Comparison of ENCODE assay signal across 1 cellular context in the genomic region with DNA sequence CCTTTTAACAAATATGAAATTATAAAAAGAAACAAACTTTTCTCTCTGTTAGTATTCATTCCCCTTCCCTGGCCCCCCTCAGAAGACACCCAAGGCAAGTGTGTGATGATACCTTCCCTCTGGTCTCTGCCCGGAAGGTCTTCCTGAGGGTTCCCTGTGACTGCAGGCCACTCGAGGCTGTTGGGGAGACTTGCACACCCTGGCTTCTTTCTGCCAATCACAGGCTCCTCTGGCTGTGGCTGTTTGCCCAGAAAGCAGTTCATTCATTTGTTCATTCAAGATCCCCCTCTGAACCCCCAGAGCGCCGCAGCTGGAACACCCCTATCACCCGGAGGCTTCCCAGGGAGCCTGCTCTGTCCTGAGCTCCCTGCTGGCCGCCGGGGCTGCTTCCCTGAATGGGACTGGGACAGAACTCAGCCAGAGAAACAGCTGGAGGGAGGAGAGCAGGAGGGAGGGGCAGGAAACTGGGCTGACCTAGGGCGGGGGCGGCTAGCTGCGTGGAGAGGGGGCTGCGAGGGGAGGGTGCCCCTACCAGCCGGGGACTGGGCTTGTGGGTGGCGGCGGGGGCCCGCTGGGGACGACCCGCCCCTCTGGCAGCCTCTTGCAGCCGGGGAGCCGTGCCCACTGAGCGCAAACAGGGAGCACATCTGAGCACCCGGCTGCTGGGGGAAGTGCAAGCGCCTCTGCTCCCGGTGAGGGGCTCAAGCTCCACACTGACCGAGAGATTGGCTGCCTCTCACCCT.
TF ChIP-seq lines count a peak whose summit lies in the region.

A gene with protein sequence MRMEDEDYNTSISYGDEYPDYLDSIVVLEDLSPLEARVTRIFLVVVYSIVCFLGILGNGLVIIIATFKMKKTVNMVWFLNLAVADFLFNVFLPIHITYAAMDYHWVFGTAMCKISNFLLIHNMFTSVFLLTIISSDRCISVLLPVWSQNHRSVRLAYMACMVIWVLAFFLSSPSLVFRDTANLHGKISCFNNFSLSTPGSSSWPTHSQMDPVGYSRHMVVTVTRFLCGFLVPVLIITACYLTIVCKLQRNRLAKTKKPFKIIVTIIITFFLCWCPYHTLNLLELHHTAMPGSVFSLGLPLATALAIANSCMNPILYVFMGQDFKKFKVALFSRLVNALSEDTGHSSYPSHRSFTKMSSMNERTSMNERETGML (minus strand): TSS at position 397 of the 743 bp plus-strand sequence. CDS start 45,720 bp downstream, outside the sequence.

TF ChIP-seq in GM12878, 131 proteins besides CTCF, POLR2A, EP300 and RAD21 (continued from another document):
- TF ChIP-seq, protein P1, sequence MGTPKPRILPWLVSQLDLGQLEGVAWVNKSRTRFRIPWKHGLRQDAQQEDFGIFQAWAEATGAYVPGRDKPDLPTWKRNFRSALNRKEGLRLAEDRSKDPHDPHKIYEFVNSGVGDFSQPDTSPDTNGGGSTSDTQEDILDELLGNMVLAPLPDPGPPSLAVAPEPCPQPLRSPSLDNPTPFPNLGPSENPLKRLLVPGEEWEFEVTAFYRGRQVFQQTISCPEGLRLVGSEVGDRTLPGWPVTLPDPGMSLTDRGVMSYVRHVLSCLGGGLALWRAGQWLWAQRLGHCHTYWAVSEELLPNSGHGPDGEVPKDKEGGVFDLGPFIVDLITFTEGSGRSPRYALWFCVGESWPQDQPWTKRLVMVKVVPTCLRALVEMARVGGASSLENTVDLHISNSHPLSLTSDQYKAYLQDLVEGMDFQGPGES (IDR thresholded peaks at IDR 0.05), result no peak
